20 cellular contexts compared by ENCODE assay signal in the genomic region with DNA sequence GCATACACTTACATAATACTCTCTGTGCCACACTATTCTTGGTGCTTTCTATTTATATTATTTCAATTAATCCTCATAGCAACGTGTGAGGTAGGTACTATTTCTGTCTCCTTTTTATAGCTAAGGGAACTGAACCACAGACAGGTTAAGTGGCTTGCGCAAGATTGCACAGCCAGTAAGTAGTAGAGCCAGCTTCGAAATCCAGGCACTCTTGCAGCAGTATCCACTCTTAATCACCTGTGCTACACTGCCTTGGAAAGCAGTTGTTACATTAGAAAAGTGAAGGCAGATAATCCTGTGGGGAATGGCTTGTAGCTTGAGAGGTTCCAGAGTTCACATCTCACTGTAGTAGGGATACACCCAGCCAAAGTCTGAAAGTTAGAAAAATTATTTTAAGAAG.
DNase-seq lines count a peak whose midpoint lies in the region; ATAC-seq, FAIRE-seq and TF ChIP-seq lines count a peak whose summit lies in the region.
"Had no signal": no experiment of that assay in that cellular context is flagged by ENCODE, and none has a peak within 500 bp of the region (broad histone marks: within the 10 kb centered on the region; RNA-seq: fewer than 3 reads in every experiment).

No MANE protein-coding gene starts in this region.

- H3K4me3 ChIP-seq in colonic mucosa (no peak overlapping the region), liver (ENCODE audit: low read depth in 1 of 3, low read length in 3 of 3) (no peak overlapping the region)
- H3K4me3 ChIP-seq: A549, BLaER1 had no signal

- WGBS in liver = 40% methylated on average over 3 of the region's 3 CpGs

- peak overlapping the region; percentile 37 for H3K27ac ChIP-seq in colonic mucosa
- peak overlapping the region in 1 of 2 donors; percentile 96 for H3K27ac ChIP-seq in liver (ENCODE audit: low read depth in 1 of 2, low read length in 2 of 2)
- H3K27ac ChIP-seq: A549 had no signal

- DNase-seq in SKM-1 treated with dmso at 0.1 percent for 144 hours (lab: John Stamatoyannopoulos, UW; ENCODE audit: unreplicated experiment) = peak; percentile 11
- no peak for DNase-seq in SKM-1 (lab: John Stamatoyannopoulos, UW; ENCODE audit: unreplicated experiment)
- no peak for DNase-seq in colonic mucosa
- DNase-seq in urothelium cell line (ENCODE audit: low spot score) = no peak
- no peak for DNase-seq in posterior cingulate gyrus
- DNase-seq: activated B cell treated with CpG ODN at 0.5 μM for 24 hours; activated naive CD4-positive, alpha-beta T cell treated with Interleukin-2 at 50 U/mL for 16 hours; activated T-cell treated with anti-CD3 and anti-CD28 coated beads, Interleukin-2, amount 50 U/mL, for 24 hours; erythroblast; NCI-H1105 treated with DMSO at 0.1 percent for 48 hours; NCI-H226; stimulated activated CD4-positive, alpha-beta T cell treated with anti-CD3 and anti-CD28 coated beads, Interleukin-12 subunit alpha, Interleukin-12 subunit beta, amount 100 ng/mL, for 4 hours had no signal

- no peaks in the 10 kb centered on the region for H3K27me3 ChIP-seq in colonic mucosa
- no peaks in the 10 kb centered on the region for H3K27me3 ChIP-seq in liver (ENCODE audit: control insufficient read depth in 4 of 4, insufficient read depth in 4 of 4, low read length in 3 of 4)
- H3K27me3 ChIP-seq: BLaER1 had no signal

- TF ChIP-seq CTCF in colonic mucosa (IDR thresholded peaks at IDR 0.05) = no peak
- no peak for TF ChIP-seq CTCF in liver (IDR thresholded peaks at IDR 0.05; ENCODE audit: low read depth, low read length, missing input control)

- intact Hi-C loops in colonic mucosa (cut with DNase I) (no loop called here), posterior cingulate gyrus (cut with DNase I) (no loop called here)

- H3K9me3 ChIP-seq in colonic mucosa (no peaks in the 10 kb centered on the region), liver (ENCODE audit: control insufficient read depth in 4 of 4, low read length in 3 of 4) (no peaks in the 10 kb centered on the region)
- H3K9me3 ChIP-seq: A549 had no signal

- H3K36me3 ChIP-seq in colonic mucosa (no peaks in the 10 kb centered on the region), liver (ENCODE audit: control insufficient read depth in 4 of 4, insufficient read depth in 3 of 4, low read depth in 1 of 4, low read length in 3 of 4) (peaks cover 0 to 3% (median 0%) of the 10 kb centered on the region in 4 donors)

- ATAC-seq in GM18519 (IDR thresholded peaks at IDR 0.05; ENCODE audit: low FRiP score, unreplicated experiment) (no peak), GM18861 (IDR thresholded peaks at IDR 0.05; ENCODE audit: unreplicated experiment) (no peak)
- ATAC-seq: A549, HCT116, Panc1 had no signal

- peak in 1 of 2 donors; percentile 24 for TF ChIP-seq RAD21 in liver (IDR thresholded peaks at IDR 0.05)

- H3K4me1 ChIP-seq in colonic mucosa (peaks cover 13% of the 10 kb centered on the region), liver (ENCODE audit: control insufficient read depth in 4 of 4, insufficient read depth in 4 of 4, low read length in 3 of 4) (peaks cover 2 to 37% (median 22%) of the 10 kb centered on the region in 4 donors)
- H3K4me1 ChIP-seq: A549 had no signal

- H3K9ac ChIP-seq in colonic mucosa (ENCODE audit: low read depth in 2 of 2, low read length in 2 of 2) (no peak overlapping the region), liver (ENCODE audit: low read depth in 1 of 2, low read length in 2 of 2) (no peak overlapping the region)
- H3K9ac ChIP-seq: BLaER1 had no signal

- FAIRE-seq in urothelium cell line (lab: Jason Lieb, UNC) = peak; percentile 90
- FAIRE-seq: A549, frontal cortex had no signal

TF ChIP-seq in liver, 16 proteins besides CTCF, POLR2A, EP300 and RAD21:
- no peak for TF ChIP-seq ATF3 (IDR thresholded peaks at IDR 0.05)
- peak in 1 of 2 donors; percentile 7 for TF ChIP-seq RXRA (IDR thresholded peaks at IDR 0.05)
- peak; percentile 21 to 31 for TF ChIP-seq HNF4A (conservative IDR thresholded peaks at IDR 0.05)
- no peak for TF ChIP-seq YY1 (IDR thresholded peaks at IDR 0.05)
